In the genomic region with DNA sequence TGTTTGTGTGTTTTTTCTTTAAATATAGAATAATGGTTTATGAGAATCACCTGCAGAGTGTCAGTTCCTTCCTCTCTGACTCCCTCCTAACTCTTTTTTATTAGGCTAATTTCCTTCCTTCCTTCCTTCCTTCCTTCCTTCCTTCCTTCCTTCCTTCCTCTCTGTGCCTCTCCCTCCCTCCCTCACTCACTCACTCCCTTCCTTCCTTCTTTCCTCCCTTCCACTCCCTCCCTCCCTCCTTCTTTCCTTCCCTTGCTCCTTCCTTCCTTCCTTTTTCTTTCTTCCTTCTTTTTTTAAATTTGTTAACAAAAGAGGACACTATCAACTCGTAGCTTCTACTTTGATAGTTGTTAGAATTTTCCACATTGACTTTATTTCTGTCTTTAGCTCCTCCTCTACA, we compare ENCODE assay signal across 31 cellular contexts.
"Had no signal": no experiment of that assay in that cellular context is flagged by ENCODE, and none has a peak within 500 bp of the region (broad histone marks: within the 10 kb centered on the region; RNA-seq: fewer than 3 reads in every experiment).

No MANE protein-coding gene starts in this region.

- H3K4me3 ChIP-seq: pancreas, prostate gland, right atrium auricular region, skin epidermis, smooth muscle cell, spleen, suprapubic skin, testis, tibial artery, transverse colon, upper lobe of right lung, uterus had no signal

- H3K36me3 Mint-ChIP-seq: naive thymus-derived CD4-positive, alpha-beta T cell; natural killer cell; stimulated activated memory B cell treated with anti-CD40 and anti-IgM and Interleukin-4, amounts not matched to agents 10 μg/mL and 1 μg/mL and 100 μg/mL, for 72 hours; type B pancreatic cell had no signal

- H3K9me3 ChIP-seq: neutrophil, pancreas, prostate gland, right atrium auricular region, suprapubic skin, testis, tibial artery, transverse colon, upper lobe of right lung, uterus had no signal

- FAIRE-seq: pancreas had no signal

- H3K4me2 ChIP-seq: smooth muscle cell had no signal

- H3K4me1 ChIP-seq: pancreas, prostate gland, right atrium auricular region, spleen, suprapubic skin, testis, tibial artery, transverse colon, upper lobe of right lung, uterus had no signal

- H3K4me3 Mint-ChIP-seq: naive thymus-derived CD4-positive, alpha-beta T cell; natural killer cell; nephron; neural crest cell; stimulated activated memory B cell treated with anti-CD40 and anti-IgM and Interleukin-4, amounts not matched to agents 10 μg/mL and 1 μg/mL and 100 μg/mL, for 72 hours; stimulated activated naive CD8-positive, alpha-beta T cell treated with anti-CD3 and anti-CD28 coated beads, Interleukin-15, amount 100 ng/mL, for 72 hours; type B pancreatic cell had no signal

- H3K27me3 ChIP-seq: neutrophil, pancreas, right atrium auricular region, testis, tibial artery, transverse colon, uterus had no signal

- H3K27ac Mint-ChIP-seq: naive thymus-derived CD4-positive, alpha-beta T cell; natural killer cell; nephron; stimulated activated memory B cell treated with anti-CD40 and anti-IgM and Interleukin-4, amounts not matched to agents 10 μg/mL and 1 μg/mL and 100 μg/mL, for 72 hours; stimulated activated naive CD8-positive, alpha-beta T cell treated with anti-CD3 and anti-CD28 coated beads, Interleukin-15, amount 100 ng/mL, for 72 hours; type B pancreatic cell had no signal

- H3K36me3 ChIP-seq: neutrophil, pancreas, prostate gland, spleen, suprapubic skin, tibial artery, transverse colon, upper lobe of right lung, uterus had no signal

- DNase-seq: naive thymus-derived CD4-positive, alpha-beta T cell; natural killer cell; nucleus accumbens; pancreas; retina; spleen; stimulated activated CD4-positive, alpha-beta T cell treated with anti-CD3 and anti-CD28 coated beads, Interleukin-12 subunit alpha, Interleukin-12 subunit beta, amount 100 ng/mL, for 4 hours; stimulated activated CD4-positive, alpha-beta T cell treated with anti-CD3 and anti-CD28 coated beads, Interleukin-1b, Interleukin-23, amount 100 ng/mL, for 48 hours; stimulated activated CD4-positive, alpha-beta T cell treated with anti-CD3 and anti-CD28 coated beads, Interleukin-4, amount 100 ng/mL, for 1 hour; stimulated activated CD4-positive, alpha-beta T cell treated with anti-CD3 and anti-CD28 coated beads, Interleukin-4, amount 100 ng/mL, for 4 hours; stimulated activated CD8-positive, alpha-beta memory T cell treated with anti-CD3 and anti-CD28 coated beads, Interleukin-4, amount 100 ng/mL, for 48 hours; stimulated activated naive CD4-positive, alpha-beta T cell; stimulated activated naive CD8-positive, alpha-beta T cell treated with anti-CD3 and anti-CD28 coated beads, Interleukin-15, amount 100 ng/mL, for 72 hours; stimulated activated naive CD8-positive, alpha-beta T cell treated with anti-CD3 and anti-CD28 coated beads, Interleukin-15, Interleukin-2, amounts not matched to agents 100 U/mL and 50 U/mL, for 24 hours; substantia nigra; testis; tibial artery; transverse colon; upper lobe of right lung; uterus had no signal

- H3K27ac ChIP-seq: neutrophil, pancreas, prostate gland, right atrium auricular region, skin epidermis, spleen, suprapubic skin, testis, tibial artery, transverse colon, upper lobe of right lung, uterus had no signal

- H3K4me1 Mint-ChIP-seq: naive thymus-derived CD4-positive, alpha-beta T cell; natural killer cell; nephron; neural crest cell; stimulated activated memory B cell treated with anti-CD40 and anti-IgM and Interleukin-4, amounts not matched to agents 10 μg/mL and 1 μg/mL and 100 μg/mL, for 72 hours; stimulated activated naive CD8-positive, alpha-beta T cell treated with anti-CD3 and anti-CD28 coated beads, Interleukin-15, amount 100 ng/mL, for 72 hours had no signal

- H3K27me3 Mint-ChIP-seq: stimulated activated memory B cell treated with anti-CD40 and anti-IgM and Interleukin-4, amounts not matched to agents 10 μg/mL and 1 μg/mL and 100 μg/mL, for 72 hours had no signal

- H3K9me3 Mint-ChIP-seq: natural killer cell; nephron; neural crest cell; stimulated activated naive CD8-positive, alpha-beta T cell treated with anti-CD3 and anti-CD28 coated beads, Interleukin-15, amount 100 ng/mL, for 72 hours; type B pancreatic cell had no signal

- ATAC-seq: naive thymus-derived CD4-positive, alpha-beta T cell; natural killer cell; pancreas; sciatic nerve; stimulated activated memory B cell treated with anti-CD40 and anti-IgM and Interleukin-4, amounts not matched to agents 10 μg/mL and 1 μg/mL and 100 μg/mL, for 72 hours; stimulated activated naive CD8-positive, alpha-beta T cell treated with anti-CD3 and anti-CD28 coated beads, Interleukin-15, amount 100 ng/mL, for 72 hours; stimulated activated naive CD8-positive, alpha-beta T cell treated with anti-CD3 and anti-CD28 coated beads, Interleukin-15, Interleukin-2, amounts not matched to agents 100 U/mL and 50 U/mL, for 24 hours; upper lobe of right lung had no signal
